2 cellular contexts compared by ENCODE assay signal in genomic region chr12:31973818-31974217, GRCh38.
TF ChIP-seq lines count a peak whose summit lies in the region.

No MANE protein-coding gene starts in this region.

TF ChIP-seq in GM12878, 131 proteins besides CTCF, POLR2A, EP300 and RAD21:
- TF ChIP-seq RBBP5 (conservative IDR thresholded peaks at IDR 0.05), result no peak
- TF ChIP-seq CBX5 (IDR thresholded peaks at IDR 0.05; ENCODE audit: low read depth), result no peak
- TF ChIP-seq SMAD1 (IDR thresholded peaks at IDR 0.05; ENCODE audit: low read depth, partially characterized antibody), result no peak
- TF ChIP-seq, protein P1, sequence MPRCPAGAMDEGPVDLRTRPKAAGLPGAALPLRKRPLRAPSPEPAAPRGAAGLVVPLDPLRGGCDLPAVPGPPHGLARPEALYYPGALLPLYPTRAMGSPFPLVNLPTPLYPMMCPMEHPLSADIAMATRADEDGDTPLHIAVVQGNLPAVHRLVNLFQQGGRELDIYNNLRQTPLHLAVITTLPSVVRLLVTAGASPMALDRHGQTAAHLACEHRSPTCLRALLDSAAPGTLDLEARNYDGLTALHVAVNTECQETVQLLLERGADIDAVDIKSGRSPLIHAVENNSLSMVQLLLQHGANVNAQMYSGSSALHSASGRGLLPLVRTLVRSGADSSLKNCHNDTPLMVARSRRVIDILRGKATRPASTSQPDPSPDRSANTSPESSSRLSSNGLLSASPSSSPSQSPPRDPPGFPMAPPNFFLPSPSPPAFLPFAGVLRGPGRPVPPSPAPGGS (IDR thresholded peaks at IDR 0.05; ENCODE audit: borderline replicate concordance, insufficient read depth, low read depth, low read length, poor library complexity, severe bottlenecking), result no peak
- no peak for TF ChIP-seq JUND (IDR thresholded peaks at IDR 0.05; ENCODE audit: low read depth, low read length)
- no peak for TF ChIP-seq ZNF687 (IDR thresholded peaks at IDR 0.05)
- no peak for TF ChIP-seq SMAD5 (IDR thresholded peaks at IDR 0.05; ENCODE audit: low read depth)
- TF ChIP-seq KAT2A (conservative IDR thresholded peaks at IDR 0.05; ENCODE audit: control insufficient read depth, low read depth, low read length), result no peak
- no peak for TF ChIP-seq NFXL1 (IDR thresholded peaks at IDR 0.05; ENCODE audit: borderline replicate concordance)
- no peak for TF ChIP-seq RELA (IDR thresholded peaks at IDR 0.05; ENCODE audit: borderline replicate concordance, partially characterized antibody)

TF ChIP-seq in endothelial cell of umbilical vein, 7 proteins besides CTCF, POLR2A, EP300 and RAD21:
- no peak for TF ChIP-seq JUN (IDR thresholded peaks at IDR 0.05; ENCODE audit: borderline replicate concordance, insufficient read depth, insufficient read length, low read depth)
- TF ChIP-seq MYC (IDR thresholded peaks at IDR 0.05; ENCODE audit: low read depth, low read length), result no peak
- TF ChIP-seq, protein P2, sequence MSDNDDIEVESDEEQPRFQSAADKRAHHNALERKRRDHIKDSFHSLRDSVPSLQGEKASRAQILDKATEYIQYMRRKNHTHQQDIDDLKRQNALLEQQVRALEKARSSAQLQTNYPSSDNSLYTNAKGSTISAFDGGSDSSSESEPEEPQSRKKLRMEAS (IDR thresholded peaks at IDR 0.05; ENCODE audit: insufficient read depth, insufficient read length), result no peak
- TF ChIP-seq EZH2 (IDR thresholded peaks at IDR 0.05; ENCODE audit: borderline replicate concordance, low read depth, low read length, severe bottlenecking), result no peak
- TF ChIP-seq FOS (IDR thresholded peaks at IDR 0.05; ENCODE audit: borderline replicate concordance, insufficient read depth, low read length), result no peak
- TF ChIP-seq GATA2 (IDR thresholded peaks at IDR 0.05; ENCODE audit: insufficient read depth, insufficient read length, low read depth, low read length), result no peak
- no peak for TF ChIP-seq POLR2AphosphoS5 (IDR thresholded peaks at IDR 0.05; ENCODE audit: insufficient read depth, low read depth, low read length)
